In genomic region chr10:79928028-79928583, GRCh38 we compare ENCODE assay signal across 2 cellular contexts.
TF ChIP-seq lines count a peak whose summit lies in the region.

No MANE protein-coding gene starts in this region.

TF ChIP-seq in K562, 482 proteins besides CTCF, POLR2A, EP300 and RAD21:
- no peak for TF ChIP-seq THRAP3 (IDR thresholded peaks at IDR 0.05; ENCODE audit: borderline replicate concordance)
- TF ChIP-seq HDGF (IDR thresholded peaks at IDR 0.05) = no peak
- TF ChIP-seq ZNF232 (CRISPR knock-in tag; IDR thresholded peaks at IDR 0.05) = no peak
- TF ChIP-seq ZNF354B (CRISPR knock-in tag; IDR thresholded peaks at IDR 0.05) = no peak
- no peak for TF ChIP-seq ZNF76 (CRISPR knock-in tag; IDR thresholded peaks at IDR 0.05; ENCODE audit: borderline replicate concordance)
- TF ChIP-seq CEBPB (tag; IDR thresholded peaks at IDR 0.05) = no peak
- no peak for TF ChIP-seq VEZF1 (CRISPR knock-in tag; IDR thresholded peaks at IDR 0.05)
- TF ChIP-seq ZFP36 (IDR thresholded peaks at IDR 0.05; ENCODE audit: low read depth, low read length, partially characterized antibody) = no peak
- no peak for TF ChIP-seq ZNF217 (CRISPR knock-in tag; IDR thresholded peaks at IDR 0.05)
- no peak for TF ChIP-seq IFI16 (CRISPR knock-in tag; IDR thresholded peaks at IDR 0.05)
- TF ChIP-seq SP1 (CRISPR knock-in tag; IDR thresholded peaks at IDR 0.05) = no peak
- no peak for TF ChIP-seq IRF2 (CRISPR knock-in tag; IDR thresholded peaks at IDR 0.05)
- TF ChIP-seq ZSCAN29 (IDR thresholded peaks at IDR 0.05) = no peak

TF ChIP-seq in SK-N-SH treated with all-trans-retinoic acid at 6 μM for 48 hours, 23 proteins besides CTCF, POLR2A, EP300 and RAD21:
- TF ChIP-seq CSRNP3 (CRISPR knock-in tag; IDR thresholded peaks at IDR 0.05) (no peak), TSHZ2 (CRISPR knock-in tag; IDR thresholded peaks at IDR 0.05) (no peak), POU6F1 (CRISPR knock-in tag; IDR thresholded peaks at IDR 0.05; ENCODE audit: borderline replicate concordance, low read depth) (no peak), ZNF565 (CRISPR knock-in tag; conservative IDR thresholded peaks at IDR 0.05; ENCODE audit: low read depth) (no peak), RARB (CRISPR knock-in tag; IDR thresholded peaks at IDR 0.05) (no peak), ARNTL (CRISPR knock-in tag; IDR thresholded peaks at IDR 0.05; ENCODE audit: borderline replicate concordance, low read depth) (no peak), ISL1 (CRISPR knock-in tag; IDR thresholded peaks at IDR 0.05) (no peak), ZFP30 (CRISPR knock-in tag; IDR thresholded peaks at IDR 0.05) (no peak), ZC3H10 (CRISPR knock-in tag; IDR thresholded peaks at IDR 0.05) (no peak), OSR1 (CRISPR knock-in tag; IDR thresholded peaks at IDR 0.05) (no peak), SNAI2 (CRISPR knock-in tag; IDR thresholded peaks at IDR 0.05) (no peak), CSDC2 (CRISPR knock-in tag; IDR thresholded peaks at IDR 0.05) (no peak), TCF4 (CRISPR knock-in tag; IDR thresholded peaks at IDR 0.05; ENCODE audit: borderline replicate concordance) (no peak), CREB5 (CRISPR knock-in tag; IDR thresholded peaks at IDR 0.05; ENCODE audit: low read depth) (no peak), PATZ1 (CRISPR knock-in tag; IDR thresholded peaks at IDR 0.05; ENCODE audit: borderline replicate concordance) (no peak), ZNF8 (CRISPR knock-in tag; IDR thresholded peaks at IDR 0.05) (no peak), ZFP3 (CRISPR knock-in tag; IDR thresholded peaks at IDR 0.05) (no peak), TOX (CRISPR knock-in tag; IDR thresholded peaks at IDR 0.05; ENCODE audit: borderline replicate concordance) (no peak), GLIS3 (CRISPR knock-in tag; IDR thresholded peaks at IDR 0.05) (no peak), ESRRG (CRISPR knock-in tag; IDR thresholded peaks at IDR 0.05) (no peak)
